23 cellular contexts compared by ENCODE assay signal in genomic region chr9:90835206-90835605, GRCh38. TPM values are rescaled to one million over a fixed set of nuclear protein-coding genes. Genes with fewer than 3 reads are reported as not detected.
DNase-seq lines count a peak whose midpoint lies in the region; ATAC-seq and TF ChIP-seq lines count a peak whose summit lies in the region.
"Had no signal": no experiment of that assay in that cellular context is flagged by ENCODE, and none has a peak within 500 bp of the region (broad histone marks: within the 10 kb centered on the region; RNA-seq: fewer than 3 reads in every experiment).

No MANE protein-coding gene starts in this region.

- H3K9me3 ChIP-seq in MG63 (no peaks in the 10 kb centered on the region), T-helper 17 cell (ENCODE audit: control insufficient read depth, low read length, poor library complexity, severe bottlenecking) (no peaks in the 10 kb centered on the region)

- no peak for TF ChIP-seq CTCF in natural killer cell (IDR thresholded peaks at IDR 0.05)

- H3K27me3 Mint-ChIP-seq in T-helper 17 cell (peaks cover 32% of the 10 kb centered on the region), natural killer cell (ENCODE audit: low read depth in 2 of 2) (no peaks in the 10 kb centered on the region)

- H3K4me3 Mint-ChIP-seq in T-helper 17 cell (no peak overlapping the region), natural killer cell (no peak overlapping the region)
- H3K4me3 Mint-ChIP-seq: activated CD4-positive, alpha-beta memory T cell treated with anti-CD3 and anti-CD28 coated beads for 36 hours; activated naive CD4-positive, alpha-beta T cell treated with anti-CD3 and anti-CD28 coated beads, Interleukin-2, amount 10 ng/mL, durations not matched to agents 7 days and 5 days; activated T-cell treated with anti-CD3 and anti-CD28 coated beads, Interleukin-2, amount 50 U/mL, for 72 hours; CD4-positive, alpha-beta memory T cell; neural progenitor cell had no signal

- H3K27ac Mint-ChIP-seq in T-helper 17 cell = peak overlapping the region; percentile 54
- H3K27ac Mint-ChIP-seq in natural killer cell = peak overlapping the region; percentile 15 to 17
- H3K27ac Mint-ChIP-seq: activated CD4-positive, alpha-beta memory T cell treated with anti-CD3 and anti-CD28 coated beads for 36 hours; activated naive CD4-positive, alpha-beta T cell treated with anti-CD3 and anti-CD28 coated beads, Interleukin-2, amount 10 ng/mL, durations not matched to agents 7 days and 5 days; activated T-cell treated with anti-CD3 and anti-CD28 coated beads, Interleukin-2, amount 50 U/mL, for 72 hours; CD4-positive, alpha-beta memory T cell; neural progenitor cell had no signal

- no peak overlapping the region for H3K4me3 ChIP-seq in MG63
- H3K4me3 ChIP-seq: cardiac muscle cell, GM12878, neural progenitor cell had no signal

- DNase-seq in COR-L47 (lab: John Stamatoyannopoulos, UW) (peak; percentile 93), MG63 (peak; percentile 32), T-helper 17 cell (no peak), natural killer cell (no peak), NCI-H510A (lab: John Stamatoyannopoulos, UW) (no peak)
- DNase-seq: activated CD4-positive, alpha-beta memory T cell treated with anti-CD3 and anti-CD28 coated beads for 36 hours; activated CD4-positive, CD25-positive, alpha-beta regulatory T cell; activated naive CD4-positive, alpha-beta T cell treated with anti-CD3 and anti-CD28 coated beads, Interleukin-2, amount 10 ng/mL, durations not matched to agents 7 days and 5 days; activated T-cell treated with anti-CD3 and anti-CD28 coated beads, Interleukin-2, amount 50 U/mL, for 72 hours; CD4-positive, alpha-beta memory T cell; DMS53; head of caudate nucleus; KG1; NCI-H524 treated with DMSO at 0.1 percent for 48 hours; stimulated activated CD4-positive, alpha-beta T cell treated with anti-CD3 and anti-CD28 coated beads, Interleukin-1b, Interleukin-23, amount 100 ng/mL, for 48 hours had no signal

- H3K36me3 Mint-ChIP-seq in T-helper 17 cell (ENCODE audit: low read depth) = peaks cover 2% of the 10 kb centered on the region
- H3K36me3 Mint-ChIP-seq in natural killer cell = no peaks in the 10 kb centered on the region
- H3K36me3 Mint-ChIP-seq: activated CD4-positive, alpha-beta memory T cell treated with anti-CD3 and anti-CD28 coated beads for 36 hours; activated naive CD4-positive, alpha-beta T cell treated with anti-CD3 and anti-CD28 coated beads, Interleukin-2, amount 10 ng/mL, durations not matched to agents 7 days and 5 days; CD4-positive, alpha-beta memory T cell; neural progenitor cell had no signal

- ATAC-seq in T-helper 17 cell (no peak), natural killer cell (no peak), HG02623 (IDR thresholded peaks at IDR 0.05; ENCODE audit: unreplicated experiment) (no peak), HG03135 (IDR thresholded peaks at IDR 0.05; ENCODE audit: unreplicated experiment) (no peak), GM21360 (IDR thresholded peaks at IDR 0.05; ENCODE audit: unreplicated experiment) (no peak)
- ATAC-seq: activated T-cell treated with anti-CD3 and anti-CD28 coated beads, Interleukin-2, amount 50 U/mL, for 72 hours; GM12878; left lobe of liver; SK-N-SH treated with all-trans-retinoic acid at 6 μM for 48 hours had no signal

- H3K4me1 Mint-ChIP-seq in T-helper 17 cell (no peaks in the 10 kb centered on the region), natural killer cell (peaks cover 49 to 88% of the 10 kb centered on the region in 2 donors)
- H3K4me1 Mint-ChIP-seq: activated naive CD4-positive, alpha-beta T cell treated with anti-CD3 and anti-CD28 coated beads, Interleukin-2, amount 10 ng/mL, durations not matched to agents 7 days and 5 days; CD4-positive, alpha-beta memory T cell had no signal

- no peaks in the 10 kb centered on the region for H3K9me3 Mint-ChIP-seq in natural killer cell
- H3K9me3 Mint-ChIP-seq: activated CD4-positive, alpha-beta memory T cell treated with anti-CD3 and anti-CD28 coated beads for 36 hours; activated naive CD4-positive, alpha-beta T cell treated with anti-CD3 and anti-CD28 coated beads, Interleukin-2, amount 10 ng/mL, durations not matched to agents 7 days and 5 days; activated T-cell treated with anti-CD3 and anti-CD28 coated beads, Interleukin-2, amount 50 U/mL, for 72 hours; CD4-positive, alpha-beta memory T cell; neural progenitor cell had no signal

- H3K36me3 ChIP-seq in MG63 = no peaks in the 10 kb centered on the region
- H3K36me3 ChIP-seq: cardiac muscle cell, neural progenitor cell had no signal

- intact Hi-C loops in natural killer cell (cut with micrococcal nuclease) = no loop called here

- no peaks in the 10 kb centered on the region for H3K27me3 ChIP-seq in MG63
- H3K27me3 ChIP-seq: cardiac muscle cell, neural progenitor cell had no signal

RNA-seq across cellular contexts. Expression of gene SYK, which starts 33.6 kb away (rescaled TPM):
- total RNA-seq in MG63 (2014; rRNA removed; shearing (Covaris generic); ENCODE audit: low replicate concordance) = 4.9 and 7.9 TPM in 2 replicates
- total RNA-seq in T-helper 17 cell (1 to 10 TPM; 5.0 to 7.7 TPM), natural killer cell (100 to 1,000 TPM in 1 of 3 donors, 10 to 100 TPM in 2; 75.5 to 104 (median 78.0) TPM)
- total RNA-seq: activated CD4-positive, alpha-beta memory T cell treated with anti-CD3 and anti-CD28 coated beads for 36 hours; cardiac muscle cell had no signal

Comparison
In these comparisons a context has a peak if more than half of its experiments do, and no peak if none do; other contexts are left out.
1. DNase-seq: peak in COR-L47 (single experiment) and MG63 (single experiment); none in T-helper 17 cell (0 of 3), natural killer cell (single experiment) and NCI-H510A (single experiment).